In the genomic region with DNA sequence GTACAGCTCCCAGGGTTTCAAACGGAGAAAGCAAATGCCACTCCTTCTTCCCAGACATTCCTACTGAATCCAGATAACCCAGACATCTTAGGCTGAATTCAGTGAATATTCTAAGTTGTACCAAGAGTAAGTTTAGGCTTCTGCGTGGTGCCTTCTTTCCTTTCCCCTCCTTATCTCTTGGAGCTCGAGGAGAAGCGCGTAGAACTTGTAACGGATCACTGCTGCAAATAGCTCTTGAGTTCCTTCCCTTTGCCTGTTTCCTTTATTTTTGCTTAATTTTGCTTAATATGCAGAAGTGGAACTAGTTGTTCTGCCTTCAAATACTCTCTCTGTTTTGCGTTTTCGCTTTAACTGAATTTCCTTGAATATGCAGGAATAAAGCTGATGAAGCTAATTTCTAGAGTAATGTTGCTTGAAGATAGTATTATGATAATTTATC, we compare ENCODE assay signal across 8 cellular contexts. TPM values are rescaled to one million over a fixed set of nuclear protein-coding genes. Genes with fewer than 3 reads are reported as not detected.
DNase-seq lines count a peak whose midpoint lies in the region; ATAC-seq and TF ChIP-seq lines count a peak whose summit lies in the region.

No MANE protein-coding gene starts in this region.

- DNase-seq in NCI-H1694 treated with DMSO at 0.1 percent for 48 hours (lab: John Stamatoyannopoulos, UW) = peak; percentile 7
- DNase-seq in NCI-H1694 (lab: John Stamatoyannopoulos, UW) = no peak
- DNase-seq in Peyer's patch = no peak
- no peak for DNase-seq in effector memory CD4-positive, alpha-beta T cell
- no peak for DNase-seq in natural killer cell treated with Interleukin-12 subunit alpha and Interleukin-12 subunit beta and Interleukin-15 and Interleukin-18, amount 100 ng/mL, for 72 hours (ENCODE audit: low spot score)
- DNase-seq in OCI-M2 (lab: John Stamatoyannopoulos, UW; ENCODE audit: unreplicated experiment) = no peak
- DNase-seq in iPS-NIHi11 (ENCODE audit: low spot score) = no peak
- DNase-seq in cerebellar nuclear complex (lab: John Stamatoyannopoulos, UW) = no peak

- H3K9me3 ChIP-seq in Peyer's patch = no peaks in the 10 kb centered on the region
- no peaks in the 10 kb centered on the region for H3K9me3 ChIP-seq in effector memory CD4-positive, alpha-beta T cell (ENCODE audit: control insufficient read depth, low read length)

- TF ChIP-seq POLR2A in Peyer's patch (IDR thresholded peaks at IDR 0.05) = no peak

- peaks cover 36 to 41% of the 10 kb centered on the region in 2 donors for H3K4me1 Mint-ChIP-seq in natural killer cell treated with Interleukin-12 subunit alpha and Interleukin-12 subunit beta and Interleukin-15 and Interleukin-18, amount 100 ng/mL, for 72 hours (ENCODE audit: low read depth in 2 of 2)

- peaks cover 0 to 9% (median 4%) of the 10 kb centered on the region in 4 donors for H3K4me1 ChIP-seq in Peyer's patch
- H3K4me1 ChIP-seq in effector memory CD4-positive, alpha-beta T cell (ENCODE audit: control insufficient read depth, insufficient read depth, low read length, poor library complexity, severe bottlenecking) = peaks cover 13% of the 10 kb centered on the region

- peak overlapping the region; percentile 78 to 97 (median 86) for H3K4me3 ChIP-seq in Peyer's patch
- H3K4me3 ChIP-seq in effector memory CD4-positive, alpha-beta T cell (ENCODE audit: insufficient read depth, low read depth, low read length, poor library complexity, severe bottlenecking) = peak overlapping the region; percentile 92

- H3K27ac ChIP-seq in Peyer's patch = peak overlapping the region; percentile 82 to 93 (median 90)
- peak overlapping the region; percentile 85 for H3K27ac ChIP-seq in effector memory CD4-positive, alpha-beta T cell (ENCODE audit: insufficient read depth, low read length, poor library complexity, severe bottlenecking)

- H3K27ac Mint-ChIP-seq in natural killer cell treated with Interleukin-12 subunit alpha and Interleukin-12 subunit beta and Interleukin-15 and Interleukin-18, amount 100 ng/mL, for 72 hours = peak overlapping the region; percentile 86 to 89

- peaks cover 1% of the 10 kb centered on the region for H3K9me3 Mint-ChIP-seq in natural killer cell treated with Interleukin-12 subunit alpha and Interleukin-12 subunit beta and Interleukin-15 and Interleukin-18, amount 100 ng/mL, for 72 hours

- no peaks in the 10 kb centered on the region for H3K27me3 ChIP-seq in Peyer's patch
- H3K27me3 ChIP-seq in effector memory CD4-positive, alpha-beta T cell (replicated peaks; ENCODE audit: control insufficient read depth, insufficient read depth, low read length, poor library complexity, severe bottlenecking) = no peaks in the 10 kb centered on the region

- H3K4me3 Mint-ChIP-seq in natural killer cell treated with Interleukin-12 subunit alpha and Interleukin-12 subunit beta and Interleukin-15 and Interleukin-18, amount 100 ng/mL, for 72 hours = peak overlapping the region; percentile 95

- no peak for ATAC-seq in natural killer cell treated with Interleukin-12 subunit alpha and Interleukin-12 subunit beta and Interleukin-15 and Interleukin-18, amount 100 ng/mL, for 72 hours

- no peak for TF ChIP-seq CTCF in Peyer's patch (IDR thresholded peaks at IDR 0.05)

- no peaks in the 10 kb centered on the region for H3K27me3 Mint-ChIP-seq in natural killer cell treated with Interleukin-12 subunit alpha and Interleukin-12 subunit beta and Interleukin-15 and Interleukin-18, amount 100 ng/mL, for 72 hours

- H3K36me3 ChIP-seq in Peyer's patch = no peaks in the 10 kb centered on the region
- no peaks in the 10 kb centered on the region for H3K36me3 ChIP-seq in effector memory CD4-positive, alpha-beta T cell (ENCODE audit: control insufficient read depth, insufficient read depth, low read length)

- H3K36me3 Mint-ChIP-seq in natural killer cell treated with Interleukin-12 subunit alpha and Interleukin-12 subunit beta and Interleukin-15 and Interleukin-18, amount 100 ng/mL, for 72 hours = peaks cover 5% of the 10 kb centered on the region

RNA-seq across cellular contexts. Expression of a gene that starts 1.0 kb away (rescaled TPM):
- total RNA-seq in Peyer's patch = 10 to 100 TPM in 2 of 4 donors, 1 to 10 TPM in 2; 6.0 to 11.3 (median 9.7) TPM
- 10 to 100 TPM in 1 of 2 donors, 1 to 10 TPM in 1; 9.3 to 12.1 TPM for total RNA-seq in natural killer cell treated with Interleukin-12 subunit alpha and Interleukin-12 subunit beta and Interleukin-15 and Interleukin-18, amount 100 ng/mL, for 72 hours
